ENCODE assay signal across 8 cellular contexts in genomic region chr1:204151562-204152309, GRCh38. TPM values are rescaled to one million over a fixed set of nuclear protein-coding genes. Genes with fewer than 3 reads are reported as not detected.
DNase-seq lines count a peak whose midpoint lies in the region; ATAC-seq, FAIRE-seq and TF ChIP-seq lines count a peak whose summit lies in the region.

Gene ETNK2 (minus strand): TSS chr1:204152044. CDS start chr1:204151852, 192 bp downstream.

- no peak within 1 kb of the TSS for H3K27ac Mint-ChIP-seq in activated T-cell treated with anti-CD3 and anti-CD28 coated beads, Interleukin-2, amount 50 U/mL, for 24 hours
- peak within 1 kb of the TSS in 5 of 9 donors; percentile 41 to 77 (median 56) for H3K27ac Mint-ChIP-seq in naive thymus-derived CD4-positive, alpha-beta T cell

- no peaks in the 10 kb centered on the region for H3K36me3 ChIP-seq in esophagus muscularis mucosa
- peaks cover 0 to 5% (median 0%) of the 10 kb centered on the region in 3 experiments for H3K36me3 ChIP-seq in naive thymus-derived CD4-positive, alpha-beta T cell (ENCODE audit: control insufficient read depth in 2 of 3, insufficient read depth in 3 of 3, low read length in 3 of 3)

- peaks cover 0 to 62% (median 15%) of the 10 kb centered on the region in 4 donors for H3K27me3 ChIP-seq in esophagus muscularis mucosa
- no peaks in the 10 kb centered on the region for H3K27me3 ChIP-seq in naive thymus-derived CD4-positive, alpha-beta T cell (ENCODE audit: control insufficient read depth in 2 of 2, insufficient read depth in 2 of 2, low read length in 2 of 2)

- intact Hi-C loops in esophagus muscularis mucosa (cut with DNase I), result no loop called here
- intact Hi-C loops in naive thymus-derived CD4-positive, alpha-beta T cell (cut with micrococcal nuclease), result loop anchor here in 1 of 2 donors (1.0 to 2.0 kb wide), 2 partner anchors 22 to 655 kb away; no protein-coding TSS in a partner anchor

- no peak for FAIRE-seq in GM19239 (lab: Jason Lieb, UNC)

- 0% methylated on average over 11 of the region's 94 CpGs for WGBS in esophagus muscularis mucosa

- TF ChIP-seq EP300 in esophagus muscularis mucosa (IDR thresholded peaks at IDR 0.05), result no peak

- peak within 1 kb of the TSS; percentile 66 for H3K4me3 Mint-ChIP-seq in activated T-cell treated with anti-CD3 and anti-CD28 coated beads, Interleukin-2, amount 50 U/mL, for 24 hours
- peak within 1 kb of the TSS; percentile 59 to 86 (median 76) for H3K4me3 Mint-ChIP-seq in naive thymus-derived CD4-positive, alpha-beta T cell

- H3K27me3 Mint-ChIP-seq in activated T-cell treated with anti-CD3 and anti-CD28 coated beads, Interleukin-2, amount 50 U/mL, for 24 hours, result no peaks in the 10 kb centered on the region
- peaks cover 0 to 35% (median 0%) of the 10 kb centered on the region in 5 donors for H3K27me3 Mint-ChIP-seq in naive thymus-derived CD4-positive, alpha-beta T cell

- CTCF ChIA-PET in naive thymus-derived CD4-positive, alpha-beta T cell (lab: Charles Lee), result no interaction called here

- no peak for TF ChIP-seq POLR2A in esophagus muscularis mucosa (IDR thresholded peaks at IDR 0.05; ENCODE audit: low read depth)

- H3K4me1 Mint-ChIP-seq in activated T-cell treated with anti-CD3 and anti-CD28 coated beads, Interleukin-2, amount 50 U/mL, for 24 hours (ENCODE audit: low read depth), result peaks cover 9% of the 10 kb centered on the region
- H3K4me1 Mint-ChIP-seq in naive thymus-derived CD4-positive, alpha-beta T cell, result peaks cover 2 to 17% (median 9%) of the 10 kb centered on the region in 7 donors

- H3K9me3 ChIP-seq in esophagus muscularis mucosa, result no peaks in the 10 kb centered on the region
- no peaks in the 10 kb centered on the region for H3K9me3 ChIP-seq in naive thymus-derived CD4-positive, alpha-beta T cell (ENCODE audit: control insufficient read depth in 2 of 3, low read length in 3 of 3)

- in situ Hi-C loops in GM13977 (cut with MboI; ENCODE audit: low pct_unique_long_range_greater_than_20kb, low sequenced_read_pairs, unreplicated experiment), result loop anchor here (25.0 kb wide), 1 partner anchor 236 kb away; no protein-coding TSS in a partner anchor

- H3K9me3 Mint-ChIP-seq in activated T-cell treated with anti-CD3 and anti-CD28 coated beads, Interleukin-2, amount 50 U/mL, for 24 hours, result no peaks in the 10 kb centered on the region
- H3K9me3 Mint-ChIP-seq in naive thymus-derived CD4-positive, alpha-beta T cell, result no peaks in the 10 kb centered on the region

- DNase-seq in GM13977 (ENCODE audit: low spot score), result peak; percentile 71
- peak; percentile 87 for DNase-seq in NCI-H69 (lab: John Stamatoyannopoulos, UW)
- peak; percentile 71 for DNase-seq in activated T-cell treated with anti-CD3 and anti-CD28 coated beads, Interleukin-2, amount 50 U/mL, for 24 hours
- no peak for DNase-seq in esophagus muscularis mucosa (ENCODE audit: extremely low spot score)
- peak; percentile 50 to 66 (median 58) for DNase-seq in naive thymus-derived CD4-positive, alpha-beta T cell
- DNase-seq in stimulated activated naive CD4-positive, alpha-beta T cell treated with Interleukin-2 at 50 U/mL for 16 hours (lab: John Stamatoyannopoulos, UW), result peak; percentile 43
- DNase-seq in mesenteric fat pad (ENCODE audit: low spot score), result no peak
- no peak for DNase-seq in GM19239 (ENCODE audit: insufficient read length, low spot score)

- peak within 1 kb of the TSS; percentile 64 to 84 (median 75) for H3K27ac ChIP-seq in esophagus muscularis mucosa (replicated peaks in 1 of 4)
- peak within 1 kb of the TSS; percentile 72 for H3K27ac ChIP-seq in naive thymus-derived CD4-positive, alpha-beta T cell (ENCODE audit: low read depth, low read length)

- TF ChIP-seq CTCF in GM13977 (IDR thresholded peaks at IDR 0.05; ENCODE audit: extremely low read depth, insufficient read depth, missing control alignments) (no peak), esophagus muscularis mucosa (IDR thresholded peaks at IDR 0.05) (no peak)

- peaks cover 7 to 33% (median 28%) of the 10 kb centered on the region in 4 donors for H3K4me1 ChIP-seq in esophagus muscularis mucosa
- H3K4me1 ChIP-seq in naive thymus-derived CD4-positive, alpha-beta T cell (ENCODE audit: control insufficient read depth in 2 of 2, insufficient read depth in 2 of 2, low read length in 2 of 2), result peaks cover 4% of the 10 kb centered on the region in 2 donors

- peak; percentile 90 for ATAC-seq in naive thymus-derived CD4-positive, alpha-beta T cell

- no peaks in the 10 kb centered on the region for H3K36me3 Mint-ChIP-seq in activated T-cell treated with anti-CD3 and anti-CD28 coated beads, Interleukin-2, amount 50 U/mL, for 24 hours (ENCODE audit: low read depth)
- H3K36me3 Mint-ChIP-seq in naive thymus-derived CD4-positive, alpha-beta T cell, result no peaks in the 10 kb centered on the region

- POLR2A ChIA-PET in naive thymus-derived CD4-positive, alpha-beta T cell (lab: Charles Lee), result no interaction called here

- H3K4me3 ChIP-seq in esophagus muscularis mucosa, result peak within 1 kb of the TSS; percentile 56 to 70 (median 70)
- H3K4me3 ChIP-seq in naive thymus-derived CD4-positive, alpha-beta T cell (ENCODE audit: low read length), result peak within 1 kb of the TSS; percentile 63

RNA-seq across cellular contexts. Expression of gene ETNK2, which starts in this region (rescaled TPM):
- 10 to 100 TPM in 1 of 4 donors, 1 to 10 TPM in 3; 5.6 to 15.3 (median 6.8) TPM for total RNA-seq in esophagus muscularis mucosa
- total RNA-seq in naive thymus-derived CD4-positive, alpha-beta T cell, result 10 to 100 TPM in 2 of 5 experiments, 1 to 10 TPM in 2, under 1 TPM in 1; 0.17 to 16.9 (median 4.9) TPM
- polyA plus RNA-seq in naive thymus-derived CD4-positive, alpha-beta T cell, result 1 to 10 TPM; 3.2 to 4.4 TPM
- total RNA-seq in mesenteric fat pad, result 6.1 TPM

Comparison
In these comparisons a context has a peak if more than half of its experiments do, and no peak if none do; other contexts are left out.
1. DNase-seq: peak in GM13977 (single experiment), NCI-H69 (single experiment), activated T-cell treated with anti-CD3 and anti-CD28 coated beads, Interleukin-2, amount 50 U/mL, for 24 hours (single experiment), naive thymus-derived CD4-positive, alpha-beta T cell (9 of 9) and stimulated activated naive CD4-positive, alpha-beta T cell treated with Interleukin-2 at 50 U/mL for 16 hours (single experiment); none in esophagus muscularis mucosa (single experiment), mesenteric fat pad (single experiment) and GM19239 (single experiment).